Comparison of ENCODE assay signal across 16 cellular contexts in genomic region chr2:132588576-132588975, GRCh38.
"Had no signal": no experiment of that assay in that cellular context is flagged by ENCODE, and none has a peak within 500 bp of the region (broad histone marks: within the 10 kb centered on the region; RNA-seq: fewer than 3 reads in every experiment).

No MANE protein-coding gene starts in this region.

- H3K4me3 Mint-ChIP-seq: activated naive CD8-positive, alpha-beta T cell; naive B cell had no signal

- H3K36me3 Mint-ChIP-seq: activated naive CD8-positive, alpha-beta T cell; naive B cell had no signal

- H3K9me3 ChIP-seq: neutrophil, thyroid gland had no signal

- H3K27ac Mint-ChIP-seq: activated naive CD8-positive, alpha-beta T cell; naive B cell had no signal

- H3K4me3 ChIP-seq: cardiac muscle cell, thyroid gland had no signal

- DNase-seq: activated CD4-positive, alpha-beta T cell treated with anti-CD3 and anti-CD28 coated beads, Interleukin-2, amount 50 U/mL, for 1 hour; activated CD4-positive, CD25-positive, alpha-beta regulatory T cell treated with anti-CD3 and anti-CD28 coated beads, Interleukin-2, amount 50 U/mL, for 72 hours; activated CD8-positive, alpha-beta memory T cell treated with anti-CD3 and anti-CD28 coated beads for 24 hours; dermis blood vessel endothelial cell; effector memory CD4-positive, alpha-beta T cell; foreskin fibroblast; naive B cell; stimulated activated CD4-positive, alpha-beta T cell treated with anti-CD3 and anti-CD28 coated beads, Interleukin-2, amount 100 ng/mL, for 24 hours; stimulated activated naive CD4-positive, alpha-beta T cell treated with Interleukin-2 at 50 U/mL for 16 hours; SW 1271; T-helper 2 cell; thyroid gland had no signal

- H3K4me1 ChIP-seq: thyroid gland had no signal

- H3K27me3 Mint-ChIP-seq: activated naive CD8-positive, alpha-beta T cell had no signal

- H3K27ac ChIP-seq: cardiac muscle cell, neutrophil, thyroid gland, VCaP had no signal

- H3K36me3 ChIP-seq: cardiac muscle cell, neutrophil, thyroid gland had no signal

- H3K27me3 ChIP-seq: cardiac muscle cell, neutrophil, thyroid gland had no signal

- H3K4me1 Mint-ChIP-seq: naive B cell had no signal
